In genomic region chr11:2988996-2989395, GRCh38 we compare ENCODE assay signal across 1 cellular context.
TF ChIP-seq lines count a peak whose summit lies in the region.

No MANE protein-coding gene starts in this region.

TF ChIP-seq in HepG2, 621 proteins besides CTCF, POLR2A, EP300 and RAD21:
- TF ChIP-seq DMTF1 (CRISPR knock-in tag; IDR thresholded peaks at IDR 0.05) (no peak), ZBED4 (CRISPR knock-in tag; IDR thresholded peaks at IDR 0.05; ENCODE audit: borderline replicate concordance) (no peak), ZNF460 (CRISPR knock-in tag; IDR thresholded peaks at IDR 0.05; ENCODE audit: borderline replicate concordance) (no peak), MIER3 (CRISPR knock-in tag; IDR thresholded peaks at IDR 0.05; ENCODE audit: borderline replicate concordance) (no peak), ZKSCAN5 (CRISPR knock-in tag; IDR thresholded peaks at IDR 0.05) (no peak), ATF1 (CRISPR knock-in tag; IDR thresholded peaks at IDR 0.05) (no peak), ZNF280B (CRISPR knock-in tag; IDR thresholded peaks at IDR 0.05; ENCODE audit: borderline replicate concordance) (no peak), SAFB2 (CRISPR knock-in tag; IDR thresholded peaks at IDR 0.05; ENCODE audit: borderline replicate concordance, low read depth) (no peak), GMEB2 (CRISPR knock-in tag; IDR thresholded peaks at IDR 0.05; ENCODE audit: low read depth) (no peak), SP140L (CRISPR knock-in tag; IDR thresholded peaks at IDR 0.05; ENCODE audit: borderline replicate concordance) (no peak), ZNF251 (CRISPR knock-in tag; IDR thresholded peaks at IDR 0.05) (no peak), NR3C1 (CRISPR knock-in tag; IDR thresholded peaks at IDR 0.05) (no peak), ZNF780A (CRISPR knock-in tag; IDR thresholded peaks at IDR 0.05) (no peak), ZFX (CRISPR knock-in tag; IDR thresholded peaks at IDR 0.05; ENCODE audit: low read depth) (no peak)
